Comparison of ENCODE assay signal across 23 cellular contexts in genomic region chr15:33424025-33424424, GRCh38.
"Had no signal": no experiment of that assay in that cellular context is flagged by ENCODE, and none has a peak within 500 bp of the region (broad histone marks: within the 10 kb centered on the region; RNA-seq: fewer than 3 reads in every experiment).

No MANE protein-coding gene starts in this region.

- H3K4me3 ChIP-seq: suprapubic skin, testis, thoracic aorta, thyroid gland, tibial artery, tibial nerve, transverse colon, upper lobe of left lung, upper lobe of right lung, uterus, vagina had no signal

- H3K27ac ChIP-seq: suprapubic skin, testis, thoracic aorta, thyroid gland, tibial artery, tibial nerve, transverse colon, upper lobe of left lung, upper lobe of right lung, uterus, vagina had no signal

- H3K36me3 ChIP-seq: suprapubic skin, thoracic aorta, thyroid gland, tibial artery, tibial nerve, transverse colon, upper lobe of left lung, upper lobe of right lung, uterus, vagina had no signal

- H3K9me3 ChIP-seq: suprapubic skin, testis, thoracic aorta, thyroid gland, tibial artery, tibial nerve, transverse colon, upper lobe of left lung, upper lobe of right lung, uterus, vagina had no signal

- H3K27me3 ChIP-seq: suprapubic skin, testis, thyroid gland, tibial artery, tibial nerve, transverse colon, upper lobe of left lung, upper lobe of right lung, uterus, vagina had no signal

- DNase-seq: stimulated activated CD4-positive, alpha-beta T cell treated with anti-CD3 and anti-CD28 coated beads, Interleukin-2, amount 100 ng/mL, for 48 hours; stimulated activated CD4-positive, alpha-beta T cell treated with anti-CD3 and anti-CD28 coated beads, Interleukin-4, amount 100 ng/mL, for 1 hour; stimulated activated CD4-positive, alpha-beta T cell treated with anti-CD3 and anti-CD28 coated beads, Interleukin-4, amount 100 ng/mL, for 24 hours; stimulated activated CD4-positive, alpha-beta T cell treated with anti-CD3 and anti-CD28 coated beads, Interleukin-4, amount 100 ng/mL, for 4 hours; stimulated activated CD8-positive, alpha-beta memory T cell treated with anti-CD3 and anti-CD28 coated beads, Interleukin-4, amount 100 ng/mL, for 48 hours; stimulated activated naive B cell treated with anti-CD40 and anti-IgM and Interleukin-4, amounts not matched to agents 10 μg/mL and 1 μg/mL and 100 μg/mL, for 72 hours; stimulated activated naive CD4-positive, alpha-beta T cell; stimulated activated naive CD4-positive, alpha-beta T cell treated with Interleukin-2 at 50 U/mL for 16 hours; stimulated activated naive CD8-positive, alpha-beta T cell treated with anti-CD3 and anti-CD28 coated beads, Interleukin-15, amount 100 ng/mL, for 72 hours; stimulated activated naive CD8-positive, alpha-beta T cell treated with anti-CD3 and anti-CD28 coated beads, Interleukin-15, Interleukin-2, amounts not matched to agents 100 U/mL and 50 U/mL, for 24 hours; substantia nigra; testis; thyroid gland; tibial artery; transverse colon; trophoblast cell; upper lobe of left lung; upper lobe of right lung; uterus had no signal

- H3K4me1 ChIP-seq: suprapubic skin, testis, thyroid gland, tibial artery, tibial nerve, transverse colon, upper lobe of left lung, upper lobe of right lung, uterus, vagina had no signal
